ENCODE assay signal across 13 cellular contexts in the genomic region with DNA sequence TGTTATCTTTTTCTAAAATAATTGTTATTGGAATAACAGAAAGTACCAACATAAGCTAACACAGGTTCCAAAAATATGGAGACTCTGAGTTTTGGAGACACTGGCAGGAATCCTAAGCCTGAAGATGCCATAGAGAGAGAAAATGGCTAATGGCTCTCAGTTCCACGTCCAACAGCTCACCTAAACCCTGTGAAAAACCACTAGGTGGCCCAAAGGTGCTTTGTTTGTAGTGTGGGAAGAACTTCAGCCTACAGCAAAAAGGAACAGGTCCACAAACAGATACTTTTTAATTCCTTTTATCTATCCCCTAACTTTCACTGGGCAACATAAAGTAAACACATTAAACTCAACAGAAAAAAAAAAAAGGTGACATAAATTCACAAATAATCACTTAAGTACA.
DNase-seq lines count a peak whose midpoint lies in the region; ATAC-seq and TF ChIP-seq lines count a peak whose summit lies in the region.
"Had no signal": no experiment of that assay in that cellular context is flagged by ENCODE, and none has a peak within 500 bp of the region (broad histone marks: within the 10 kb centered on the region; RNA-seq: fewer than 3 reads in every experiment).

No MANE protein-coding gene starts in this region.

- no peak overlapping the region for H3K9ac ChIP-seq in liver (ENCODE audit: low read depth in 1 of 2, low read length in 2 of 2)

- no peaks in the 10 kb centered on the region for H3K36me3 ChIP-seq in liver (ENCODE audit: control insufficient read depth in 4 of 4, insufficient read depth in 3 of 4, low read depth in 1 of 4, low read length in 3 of 4)

- WGBS in liver, result 55% methylated on average over 1 of the region's 1 CpG

- no peak overlapping the region for H3K27ac ChIP-seq in VCaP
- H3K27ac ChIP-seq in liver (ENCODE audit: low read depth in 1 of 2, low read length in 2 of 2), result no peak overlapping the region

- H3K9me3 ChIP-seq in liver (ENCODE audit: control insufficient read depth in 4 of 4, low read length in 3 of 4), result peaks cover 0 to 1% (median 0%) of the 10 kb centered on the region in 4 donors

- H3K27me3 ChIP-seq in liver (ENCODE audit: control insufficient read depth in 4 of 4, insufficient read depth in 4 of 4, low read length in 3 of 4), result no peaks in the 10 kb centered on the region

- ATAC-seq in GM18873 (IDR thresholded peaks at IDR 0.05; ENCODE audit: low FRiP score, unreplicated experiment) (no peak), GM18870 (IDR thresholded peaks at IDR 0.05; ENCODE audit: unreplicated experiment) (no peak), HG03521 (IDR thresholded peaks at IDR 0.05; ENCODE audit: unreplicated experiment) (no peak)

- peak; percentile 70 for TF ChIP-seq CTCF in VCaP (conservative IDR thresholded peaks at IDR 0.05)
- peak; percentile 20 for TF ChIP-seq CTCF in liver (IDR thresholded peaks at IDR 0.05; ENCODE audit: low read depth, low read length, missing input control)

- no peak overlapping the region for H3K4me3 ChIP-seq in liver (ENCODE audit: low read depth in 1 of 3, low read length in 3 of 3)

- peak in 1 of 2 donors; percentile 45 for TF ChIP-seq RAD21 in liver (IDR thresholded peaks at IDR 0.05)

- peaks cover 0 to 9% (median 0%) of the 10 kb centered on the region in 4 donors for H3K4me1 ChIP-seq in liver (ENCODE audit: control insufficient read depth in 4 of 4, insufficient read depth in 4 of 4, low read length in 3 of 4)

- DNase-seq in DMS 273 (lab: John Stamatoyannopoulos, UW; ENCODE audit: unreplicated experiment) (peak; percentile 59), DMS 273 treated with DMSO at 0.1 percent for 48 hours (lab: John Stamatoyannopoulos, UW) (no peak), HT1080 (ENCODE audit: low read depth) (peak; percentile 1)
- DNase-seq: 8988T; activated CD4-positive, CD25-positive, alpha-beta regulatory T cell treated with anti-CD3 and anti-CD28 coated beads, Interleukin-2, amount 50 U/mL, for 72 hours; activated T-cell treated with anti-CD3 and anti-CD28 coated beads, Interleukin-2, amount 50 U/mL, for 24 hours; NCI-H748 treated with DMSO at 0.1 percent for 48 hours; stimulated activated CD4-positive, alpha-beta T cell treated with anti-CD3 and anti-CD28 coated beads, Interleukin-12 subunit alpha, Interleukin-12 subunit beta, amount 100 ng/mL, for 4 hours had no signal

TF ChIP-seq in liver, 16 proteins besides CTCF, POLR2A, EP300 and RAD21:
- TF ChIP-seq, protein P1, sequence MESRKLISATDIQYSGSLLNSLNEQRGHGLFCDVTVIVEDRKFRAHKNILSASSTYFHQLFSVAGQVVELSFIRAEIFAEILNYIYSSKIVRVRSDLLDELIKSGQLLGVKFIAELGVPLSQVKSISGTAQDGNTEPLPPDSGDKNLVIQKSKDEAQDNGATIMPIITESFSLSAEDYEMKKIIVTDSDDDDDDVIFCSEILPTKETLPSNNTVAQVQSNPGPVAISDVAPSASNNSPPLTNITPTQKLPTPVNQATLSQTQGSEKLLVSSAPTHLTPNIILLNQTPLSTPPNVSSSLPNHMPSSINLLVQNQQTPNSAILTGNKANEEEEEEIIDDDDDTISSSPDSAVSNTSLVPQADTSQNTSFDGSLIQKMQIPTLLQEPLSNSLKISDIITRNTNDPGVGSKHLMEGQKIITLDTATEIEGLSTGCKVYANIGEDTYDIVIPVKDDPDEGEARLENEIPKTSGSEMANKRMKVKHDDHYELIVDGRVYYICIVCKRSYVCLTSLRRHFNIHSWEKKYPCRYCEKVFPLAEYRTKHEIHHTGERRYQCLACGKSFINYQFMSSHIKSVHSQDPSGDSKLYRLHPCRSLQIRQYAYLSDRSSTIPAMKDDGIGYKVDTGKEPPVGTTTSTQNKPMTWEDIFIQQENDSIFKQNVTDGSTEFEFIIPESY (IDR thresholded peaks at IDR 0.05), result no peak
- TF ChIP-seq YY1 (IDR thresholded peaks at IDR 0.05) (no peak), NR2F2 (IDR thresholded peaks at IDR 0.05) (no peak), JUND (IDR thresholded peaks at IDR 0.05) (no peak), RXRA (IDR thresholded peaks at IDR 0.05) (no peak), TAF1 (conservative IDR thresholded peaks at IDR 0.05) (no peak), SP1 (IDR thresholded peaks at IDR 0.05) (no peak), HNF4A (conservative IDR thresholded peaks at IDR 0.05) (no peak), EGR1 (IDR thresholded peaks at IDR 0.05; ENCODE audit: low read depth in 2 of 2) (no peak)
- TF ChIP-seq, protein P2, sequence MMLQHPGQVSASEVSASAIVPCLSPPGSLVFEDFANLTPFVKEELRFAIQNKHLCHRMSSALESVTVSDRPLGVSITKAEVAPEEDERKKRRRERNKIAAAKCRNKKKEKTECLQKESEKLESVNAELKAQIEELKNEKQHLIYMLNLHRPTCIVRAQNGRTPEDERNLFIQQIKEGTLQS (IDR thresholded peaks at IDR 0.05), result no peak
- TF ChIP-seq, protein P3, sequence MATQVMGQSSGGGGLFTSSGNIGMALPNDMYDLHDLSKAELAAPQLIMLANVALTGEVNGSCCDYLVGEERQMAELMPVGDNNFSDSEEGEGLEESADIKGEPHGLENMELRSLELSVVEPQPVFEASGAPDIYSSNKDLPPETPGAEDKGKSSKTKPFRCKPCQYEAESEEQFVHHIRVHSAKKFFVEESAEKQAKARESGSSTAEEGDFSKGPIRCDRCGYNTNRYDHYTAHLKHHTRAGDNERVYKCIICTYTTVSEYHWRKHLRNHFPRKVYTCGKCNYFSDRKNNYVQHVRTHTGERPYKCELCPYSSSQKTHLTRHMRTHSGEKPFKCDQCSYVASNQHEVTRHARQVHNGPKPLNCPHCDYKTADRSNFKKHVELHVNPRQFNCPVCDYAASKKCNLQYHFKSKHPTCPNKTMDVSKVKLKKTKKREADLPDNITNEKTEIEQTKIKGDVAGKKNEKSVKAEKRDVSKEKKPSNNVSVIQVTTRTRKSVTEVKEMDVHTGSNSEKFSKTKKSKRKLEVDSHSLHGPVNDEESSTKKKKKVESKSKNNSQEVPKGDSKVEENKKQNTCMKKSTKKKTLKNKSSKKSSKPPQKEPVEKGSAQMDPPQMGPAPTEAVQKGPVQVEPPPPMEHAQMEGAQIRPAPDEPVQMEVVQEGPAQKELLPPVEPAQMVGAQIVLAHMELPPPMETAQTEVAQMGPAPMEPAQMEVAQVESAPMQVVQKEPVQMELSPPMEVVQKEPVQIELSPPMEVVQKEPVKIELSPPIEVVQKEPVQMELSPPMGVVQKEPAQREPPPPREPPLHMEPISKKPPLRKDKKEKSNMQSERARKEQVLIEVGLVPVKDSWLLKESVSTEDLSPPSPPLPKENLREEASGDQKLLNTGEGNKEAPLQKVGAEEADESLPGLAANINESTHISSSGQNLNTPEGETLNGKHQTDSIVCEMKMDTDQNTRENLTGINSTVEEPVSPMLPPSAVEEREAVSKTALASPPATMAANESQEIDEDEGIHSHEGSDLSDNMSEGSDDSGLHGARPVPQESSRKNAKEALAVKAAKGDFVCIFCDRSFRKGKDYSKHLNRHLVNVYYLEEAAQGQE (IDR thresholded peaks at IDR 0.05), result no peak
TF ChIP-seq in liver: peak in this region for 0.
